Comparison of ENCODE assay signal across 25 cellular contexts in genomic region chr11:119210035-119210434, GRCh38. TPM values are rescaled to one million over a fixed set of nuclear protein-coding genes. Genes with fewer than 3 reads are reported as not detected.
DNase-seq lines count a peak whose midpoint lies in the region; ATAC-seq and TF ChIP-seq lines count a peak whose summit lies in the region.
"Had no signal": no experiment of that assay in that cellular context is flagged by ENCODE, and none has a peak within 500 bp of the region (broad histone marks: within the 10 kb centered on the region; RNA-seq: fewer than 3 reads in every experiment).

No MANE protein-coding gene starts in this region.

- H3K14ac ChIP-seq in trophoblast cell (ENCODE audit: low read length), result no peak overlapping the region

- H2AK5ac ChIP-seq in trophoblast cell (ENCODE audit: low read length), result no peak overlapping the region

- H3K27me3 ChIP-seq in trophoblast cell (ENCODE audit: insufficient read depth, low read length), result no peaks in the 10 kb centered on the region
- H3K27me3 ChIP-seq: colonic mucosa had no signal

- CTCF ChIA-PET in activated CD4-positive, alpha-beta T cell treated with anti-CD3 and anti-CD28 coated beads, Interleukin-2, amount 10 ng/mL, durations not matched to agents 7 days and 5 days (lab: Charles Lee), result interaction anchor here (0.6 to 1.5 kb wide), 6 partner anchors 13 to 284 kb away, joined by 3 to 7 read pairs (median 4); partner anchors contain the start of genes BCL9L and DPAGT1

- no peak overlapping the region for H3K9ac ChIP-seq in trophoblast cell (ENCODE audit: low read length)

- H4K8ac ChIP-seq in trophoblast cell (ENCODE audit: low read depth, low read length), result no peak overlapping the region

- no peaks in the 10 kb centered on the region for H3K9me3 ChIP-seq in trophoblast cell (ENCODE audit: insufficient read depth, low read depth, low read length)
- H3K9me3 ChIP-seq: colonic mucosa had no signal

- peaks cover 12% of the 10 kb centered on the region for H3K36me3 Mint-ChIP-seq in activated CD4-positive, alpha-beta T cell treated with anti-CD3 and anti-CD28 coated beads, Interleukin-2, amount 10 ng/mL, durations not matched to agents 7 days and 5 days (ENCODE audit: low read depth)
- H3K36me3 Mint-ChIP-seq: activated naive CD8-positive, alpha-beta T cell had no signal

- ATAC-seq in GM21515 (IDR thresholded peaks at IDR 0.05; ENCODE audit: unreplicated experiment), result no peak
- ATAC-seq: HCT116 had no signal

- no peak overlapping the region for H2BK5ac ChIP-seq in trophoblast cell (ENCODE audit: low read depth, low read length, poor library complexity)

- no peak overlapping the region for H2AFZ ChIP-seq in trophoblast cell (ENCODE audit: insufficient read depth, low read length, poor library complexity)

- H3K23ac ChIP-seq in trophoblast cell (ENCODE audit: low read length), result no peak overlapping the region

- H3K27ac ChIP-seq in trophoblast cell (ENCODE audit: low read depth, low read length), result no peak overlapping the region
- H3K27ac ChIP-seq: C4-2B, colonic mucosa had no signal

- H3K4me1 Mint-ChIP-seq in activated CD4-positive, alpha-beta T cell treated with anti-CD3 and anti-CD28 coated beads, Interleukin-2, amount 10 ng/mL, durations not matched to agents 7 days and 5 days, result peaks cover 35% of the 10 kb centered on the region

- in situ Hi-C loops in KBM-7 (cut with MboI; ENCODE audit: low pct_unique_long_range_greater_than_20kb, low sequenced_read_pairs), result no loop called here

- H3K36me3 ChIP-seq in trophoblast cell (ENCODE audit: control insufficient read depth in 1 of 2, insufficient read depth in 2 of 2, low read length in 2 of 2), result no peaks in the 10 kb centered on the region
- H3K36me3 ChIP-seq: colonic mucosa had no signal

- no peak overlapping the region for H2BK12ac ChIP-seq in trophoblast cell (ENCODE audit: low read length)

- no peak for TF ChIP-seq POLR2A in NB4 (IDR thresholded peaks at IDR 0.05; ENCODE audit: extremely low read depth, insufficient read length)

- no peak overlapping the region for H3K4me3 Mint-ChIP-seq in activated CD4-positive, alpha-beta T cell treated with anti-CD3 and anti-CD28 coated beads, Interleukin-2, amount 10 ng/mL, durations not matched to agents 7 days and 5 days
- H3K4me3 Mint-ChIP-seq: activated CD4-positive, alpha-beta memory T cell treated with anti-CD3 and anti-CD28 coated beads for 36 hours; activated naive CD8-positive, alpha-beta T cell had no signal

- H3K4me3 ChIP-seq in NB4 (ENCODE audit: low read depth, low read length) (no peak overlapping the region), epithelial cell of esophagus (ENCODE audit: low read length) (no peak overlapping the region), trophoblast cell (ENCODE audit: low read depth, low read length) (no peak overlapping the region)
- H3K4me3 ChIP-seq: colonic mucosa had no signal

- H3K4ac ChIP-seq in trophoblast cell (ENCODE audit: low read depth, low read length), result no peak overlapping the region

- no peak overlapping the region for H3K18ac ChIP-seq in trophoblast cell (ENCODE audit: low read length)

- no peaks in the 10 kb centered on the region for H3K9me3 Mint-ChIP-seq in activated CD4-positive, alpha-beta T cell treated with anti-CD3 and anti-CD28 coated beads, Interleukin-2, amount 10 ng/mL, durations not matched to agents 7 days and 5 days
- H3K9me3 Mint-ChIP-seq: activated CD4-positive, alpha-beta memory T cell treated with anti-CD3 and anti-CD28 coated beads for 36 hours; nephron had no signal

- H4K12ac ChIP-seq in trophoblast cell (ENCODE audit: low read depth, low read length), result no peak overlapping the region

- no peaks in the 10 kb centered on the region for H3K27me3 Mint-ChIP-seq in activated CD4-positive, alpha-beta T cell treated with anti-CD3 and anti-CD28 coated beads, Interleukin-2, amount 10 ng/mL, durations not matched to agents 7 days and 5 days
- H3K27me3 Mint-ChIP-seq: activated CD4-positive, alpha-beta memory T cell treated with anti-CD3 and anti-CD28 coated beads for 36 hours; activated naive CD8-positive, alpha-beta T cell had no signal

- peaks cover 8% of the 10 kb centered on the region for H3K79me1 ChIP-seq in trophoblast cell (ENCODE audit: low read length)

- no peak overlapping the region for H3K4me2 ChIP-seq in trophoblast cell (ENCODE audit: low read length)

- POLR2A ChIA-PET in activated CD4-positive, alpha-beta T cell treated with anti-CD3 and anti-CD28 coated beads, Interleukin-2, amount 10 ng/mL, durations not matched to agents 7 days and 5 days (lab: Charles Lee), result no interaction called here

- peaks cover 16% of the 10 kb centered on the region for H3K79me2 ChIP-seq in trophoblast cell (ENCODE audit: control insufficient read depth, insufficient read depth, low read length, poor library complexity)

- WGBS in trophoblast cell (ENCODE audit: extremely low coverage, insufficient coverage, insufficient read length), result no CpG with 5 or more reads among the region's 3 CpGs

- H4K91ac ChIP-seq in trophoblast cell (ENCODE audit: low read depth, low read length), result no peak overlapping the region

- DNase-seq in activated CD4-positive, alpha-beta T cell treated with anti-CD3 and anti-CD28 coated beads, Interleukin-2, amount 10 ng/mL, durations not matched to agents 7 days and 5 days, result no peak
- no peak for DNase-seq in activated CD4-positive, alpha-beta T cell treated with anti-CD3 and anti-CD28 coated beads for 48 hours
- peak; percentile 32 for DNase-seq in NB4 (ENCODE audit: low read depth)
- DNase-seq in epithelial cell of esophagus (ENCODE audit: low read depth), result peak; percentile 45
- DNase-seq in trophoblast cell, result peak; percentile 42 to 64
- no peak for DNase-seq in activated naive CD4-positive, alpha-beta T cell treated with anti-CD3 and anti-CD28 coated beads, Interleukin-2, amount 50 U/mL, for 16 hours
- no peak for DNase-seq in KBM-7
- DNase-seq: ACHN; activated CD4-positive, alpha-beta memory T cell treated with anti-CD3 and anti-CD28 coated beads for 36 hours; activated T-cell treated with anti-CD3 and anti-CD28 coated beads, Interleukin-2, amount 50 U/mL, for 1 hour; colonic mucosa; DMS153; hippocampal formation; NCI-H1105; NCI-H2081 treated with DMSO at 0.1 percent for 48 hours; NCI-H524 treated with DMSO at 0.1 percent for 48 hours; SHP77; stimulated activated CD4-positive, alpha-beta T cell treated with anti-CD3 and anti-CD28 coated beads, Interleukin-12 subunit alpha, Interleukin-12 subunit beta, amount 100 ng/mL, for 4 hours had no signal

- no peak overlapping the region for H2BK120ac ChIP-seq in trophoblast cell (ENCODE audit: insufficient read depth, low read length, poor library complexity)

- TF ChIP-seq CTCF in NB4 (IDR thresholded peaks at IDR 0.05; ENCODE audit: low read depth, low read length) (no peak), epithelial cell of esophagus (IDR thresholded peaks at IDR 0.05; ENCODE audit: insufficient read depth, low read depth, low read length, missing control alignments) (no peak)

- no peaks in the 10 kb centered on the region for H3K4me1 ChIP-seq in trophoblast cell (ENCODE audit: control insufficient read depth in 1 of 2, insufficient read depth in 2 of 2, low read length in 2 of 2)

- H3K27ac Mint-ChIP-seq in activated CD4-positive, alpha-beta T cell treated with anti-CD3 and anti-CD28 coated beads, Interleukin-2, amount 10 ng/mL, durations not matched to agents 7 days and 5 days, result peak overlapping the region; percentile 43
- H3K27ac Mint-ChIP-seq: activated CD4-positive, alpha-beta memory T cell treated with anti-CD3 and anti-CD28 coated beads for 36 hours had no signal

RNA-seq across cellular contexts. Expression of gene CBL, which starts 3.9 kb away (rescaled TPM):
- 10 to 100 TPM; 45.1 to 53.9 TPM for total RNA-seq in activated CD4-positive, alpha-beta T cell treated with anti-CD3 and anti-CD28 coated beads, Interleukin-2, amount 10 ng/mL, durations not matched to agents 7 days and 5 days
- 23.5 and 23.9 TPM in 2 replicates for polyA plus RNA-seq in trophoblast cell (2013)

RNA-seq across cellular contexts. Expression of gene NHERF4, which starts 24.8 kb away (rescaled TPM):
- under 1 TPM; 0.57 to 0.58 TPM for total RNA-seq in activated CD4-positive, alpha-beta T cell treated with anti-CD3 and anti-CD28 coated beads, Interleukin-2, amount 10 ng/mL, durations not matched to agents 7 days and 5 days
- polyA plus RNA-seq in trophoblast cell (2013), result not detected in 2 replicates
- total RNA-seq: temporal lobe had no signal
- polyA plus RNA-seq: keratinocyte had no signal

RNA-seq across cellular contexts. Expression of gene NLRX1, which starts 41.5 kb away (rescaled TPM):
- total RNA-seq in activated CD4-positive, alpha-beta T cell treated with anti-CD3 and anti-CD28 coated beads, Interleukin-2, amount 10 ng/mL, durations not matched to agents 7 days and 5 days, result 10 to 100 TPM; 24.2 to 28.5 TPM
- polyA plus RNA-seq in trophoblast cell (2013), result 4.6 and 5.0 TPM in 2 replicates

Comparison
In these comparisons a context has a peak if more than half of its experiments do, and no peak if none do; other contexts are left out.
1. DNase-seq: peak in NB4 (single experiment), epithelial cell of esophagus (single experiment) and trophoblast cell (2 of 2); none in activated CD4-positive, alpha-beta T cell treated with anti-CD3 and anti-CD28 coated beads, Interleukin-2, amount 10 ng/mL, durations not matched to agents 7 days and 5 days (single experiment), activated CD4-positive, alpha-beta T cell treated with anti-CD3 and anti-CD28 coated beads for 48 hours (single experiment), activated naive CD4-positive, alpha-beta T cell treated with anti-CD3 and anti-CD28 coated beads, Interleukin-2, amount 50 U/mL, for 16 hours (single experiment) and KBM-7 (single experiment).